ENCODE assay signal across 13 cellular contexts in the genomic region with DNA sequence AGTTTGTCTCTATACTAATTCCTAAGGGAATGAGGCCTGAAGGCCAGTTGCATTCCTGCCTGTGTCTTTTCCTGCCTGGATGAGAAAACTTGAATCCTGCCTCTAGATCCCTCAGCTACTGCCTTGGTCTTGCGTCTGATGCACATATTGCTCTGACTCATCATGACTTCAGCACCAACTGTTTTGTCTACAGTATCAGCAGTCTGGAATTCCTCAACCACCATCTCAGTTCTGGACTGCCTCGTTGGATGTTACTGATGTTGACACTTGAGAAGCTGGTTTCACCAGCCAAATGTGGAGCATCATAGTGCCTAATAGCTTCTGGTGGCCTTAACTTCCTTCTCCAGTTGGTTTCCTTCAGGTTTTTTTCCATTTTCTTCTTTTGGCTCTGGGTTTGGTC.
DNase-seq lines count a peak whose midpoint lies in the region; ATAC-seq and TF ChIP-seq lines count a peak whose summit lies in the region.
"Had no signal": no experiment of that assay in that cellular context is flagged by ENCODE, and none has a peak within 500 bp of the region (broad histone marks: within the 10 kb centered on the region; RNA-seq: fewer than 3 reads in every experiment).

No MANE protein-coding gene starts in this region.

- H3K4me1 ChIP-seq in SK-N-SH (ENCODE audit: control insufficient read depth in 1 of 2, insufficient read depth in 2 of 2, low read depth in 1 of 2, low read length in 1 of 2): no peaks in the 10 kb centered on the region
- H3K4me1 ChIP-seq in CD8-positive, alpha-beta memory T cell (ENCODE audit: insufficient read depth, low read length): no peaks in the 10 kb centered on the region
- H3K4me1 ChIP-seq: heart left ventricle had no signal

- no peaks in the 10 kb centered on the region for H3K27me3 Mint-ChIP-seq in CD8-positive, alpha-beta memory T cell
- H3K27me3 Mint-ChIP-seq: activated naive CD8-positive, alpha-beta T cell treated with anti-CD3 and anti-CD28 coated beads, Interleukin-2, amount 10 ng/mL, durations not matched to agents 7 days and 5 days had no signal

- WGBS in SK-N-SH (ENCODE audit: low lambda C conversion rate): 6% methylated on average over 2 of the region's 2 CpGs

- CTCF ChIA-PET in SK-N-SH (lab: Yijun Ruan, JAX): interaction anchor here (1.4 kb wide), 1 partner anchor 13 kb away, joined by 4 read pairs; no protein-coding TSS in a partner anchor
- CTCF ChIA-PET in CD8-positive, alpha-beta memory T cell (lab: Charles Lee): no interaction called here

- TF ChIP-seq RAD21 in SK-N-SH (IDR thresholded peaks at IDR 0.05; ENCODE audit: low read length): no peak

- no peak overlapping the region for H3K4me3 Mint-ChIP-seq in CD8-positive, alpha-beta memory T cell
- H3K4me3 Mint-ChIP-seq: activated naive CD8-positive, alpha-beta T cell treated with anti-CD3 and anti-CD28 coated beads, Interleukin-2, amount 10 ng/mL, durations not matched to agents 7 days and 5 days had no signal

- no peak for TF ChIP-seq CTCF in SK-N-SH (IDR thresholded peaks at IDR 0.05)
- TF ChIP-seq CTCF in fibroblast of the aortic adventitia (IDR thresholded peaks at IDR 0.05; ENCODE audit: insufficient read depth, low read length): no peak

- H2AFZ ChIP-seq in SK-N-SH (ENCODE audit: low read depth): 0 out of 2 replicates have a peak overlapping the region, but pooled peaks have one; percentile 42

- peak in 1 of 2 experiments; percentile 29; a peak in 1 of 4 replicates for TF ChIP-seq EP300 in SK-N-SH (IDR thresholded peaks at IDR 0.05; ENCODE audit: borderline replicate concordance in 1 of 2, low read depth in 1 of 2, low read length in 1 of 2)

- no peak overlapping the region for H3K4me2 ChIP-seq in SK-N-SH

- H3K9ac ChIP-seq in SK-N-SH: no peak overlapping the region

- H3K36me3 ChIP-seq in SK-N-SH (replicated peaks in 1 of 2; ENCODE audit: control insufficient read depth in 1 of 2, insufficient read depth in 2 of 2, low read length in 1 of 2): no peaks in the 10 kb centered on the region
- H3K36me3 ChIP-seq in CD8-positive, alpha-beta memory T cell (ENCODE audit: insufficient read depth, low read length): no peaks in the 10 kb centered on the region
- H3K36me3 ChIP-seq: heart left ventricle had no signal

- peak; percentile 62 for DNase-seq in GM04504 (ENCODE audit: low read depth)
- no peak for DNase-seq in SK-N-SH
- DNase-seq in fibroblast of the aortic adventitia (ENCODE audit: low read depth): peak; percentile 71
- DNase-seq in smooth muscle cell of the brain vasculature (ENCODE audit: low read depth, low spot score): peak; percentile 17
- no peak for DNase-seq in CD8-positive, alpha-beta memory T cell
- DNase-seq in stimulated activated CD4-positive, alpha-beta T cell treated with anti-CD3 and anti-CD28 coated beads, Interleukin-15, amount 100 ng/mL, for 24 hours: no peak
- DNase-seq: activated naive CD8-positive, alpha-beta T cell treated with anti-CD3 and anti-CD28 coated beads, Interleukin-2, amount 10 ng/mL, durations not matched to agents 7 days and 5 days; effector CD4-positive, alpha-beta T cell; heart left ventricle; NCI-H2171 treated with DMSO at 0.1 percent for 48 hours; posterior cingulate gyrus had no signal

- ATAC-seq in HG03342 (IDR thresholded peaks at IDR 0.05; ENCODE audit: unreplicated experiment): no peak

- H3K27ac ChIP-seq in SK-N-SH (ENCODE audit: low read depth in 2 of 2, low read length in 1 of 2): peak overlapping the region in 1 of 2 experiments; percentile 74; a peak in 2 of 4 replicates
- no peak overlapping the region for H3K27ac ChIP-seq in CD8-positive, alpha-beta memory T cell (ENCODE audit: low read depth, low read length)
- H3K27ac ChIP-seq: heart left ventricle had no signal

- peaks cover 0 to 19% (median 6%) of the 10 kb centered on the region in 5 donors for H3K9me3 Mint-ChIP-seq in CD8-positive, alpha-beta memory T cell

- H3K27me3 ChIP-seq in SK-N-SH (ENCODE audit: insufficient read depth): no peaks in the 10 kb centered on the region
- no peaks in the 10 kb centered on the region for H3K27me3 ChIP-seq in CD8-positive, alpha-beta memory T cell (ENCODE audit: insufficient read depth, low read length, poor library complexity, severe bottlenecking)
- H3K27me3 ChIP-seq: heart left ventricle had no signal

- H3K9me3 ChIP-seq in SK-N-SH: no peaks in the 10 kb centered on the region
- H3K9me3 ChIP-seq in CD8-positive, alpha-beta memory T cell (ENCODE audit: low read length): peaks cover 6% of the 10 kb centered on the region

- H4K20me1 ChIP-seq in SK-N-SH (ENCODE audit: insufficient read depth): no peaks in the 10 kb centered on the region

- no peaks in the 10 kb centered on the region for H3K9me2 ChIP-seq in SK-N-SH

- no peak overlapping the region for H3K4me3 ChIP-seq in SK-N-SH (ENCODE audit: low read depth in 2 of 2, low read length in 1 of 2)
- no peak overlapping the region for H3K4me3 ChIP-seq in fibroblast of the aortic adventitia (ENCODE audit: low read depth, low read length)
- no peak overlapping the region for H3K4me3 ChIP-seq in CD8-positive, alpha-beta memory T cell (ENCODE audit: low read length)
- H3K4me3 ChIP-seq: heart left ventricle, lung had no signal

- H3K4me1 Mint-ChIP-seq in CD8-positive, alpha-beta memory T cell: no peaks in the 10 kb centered on the region
- H3K4me1 Mint-ChIP-seq: activated naive CD8-positive, alpha-beta T cell treated with anti-CD3 and anti-CD28 coated beads, Interleukin-2, amount 10 ng/mL, durations not matched to agents 7 days and 5 days had no signal

- no peak overlapping the region for H3K27ac Mint-ChIP-seq in CD8-positive, alpha-beta memory T cell
- H3K27ac Mint-ChIP-seq: activated naive CD8-positive, alpha-beta T cell treated with anti-CD3 and anti-CD28 coated beads, Interleukin-2, amount 10 ng/mL, durations not matched to agents 7 days and 5 days had no signal

- H3F3A ChIP-seq in SK-N-SH (replicated peaks; ENCODE audit: insufficient read depth): peaks cover 8% of the 10 kb centered on the region

- H3K79me2 ChIP-seq in SK-N-SH (ENCODE audit: insufficient read depth): no peaks in the 10 kb centered on the region

- H3K36me3 Mint-ChIP-seq in CD8-positive, alpha-beta memory T cell: no peaks in the 10 kb centered on the region
- H3K36me3 Mint-ChIP-seq: activated naive CD8-positive, alpha-beta T cell treated with anti-CD3 and anti-CD28 coated beads, Interleukin-2, amount 10 ng/mL, durations not matched to agents 7 days and 5 days had no signal

- POLR2A ChIA-PET in SK-N-SH (lab: Yijun Ruan, JAX): no interaction called here
- POLR2A ChIA-PET in CD8-positive, alpha-beta memory T cell (lab: Charles Lee): no interaction called here

TF ChIP-seq in SK-N-SH, 30 proteins besides CTCF, POLR2A, EP300 and RAD21 (continues in another document):
- no peak for TF ChIP-seq YY1 (IDR thresholded peaks at IDR 0.05; ENCODE audit: low read depth)
- TF ChIP-seq, protein P1, sequence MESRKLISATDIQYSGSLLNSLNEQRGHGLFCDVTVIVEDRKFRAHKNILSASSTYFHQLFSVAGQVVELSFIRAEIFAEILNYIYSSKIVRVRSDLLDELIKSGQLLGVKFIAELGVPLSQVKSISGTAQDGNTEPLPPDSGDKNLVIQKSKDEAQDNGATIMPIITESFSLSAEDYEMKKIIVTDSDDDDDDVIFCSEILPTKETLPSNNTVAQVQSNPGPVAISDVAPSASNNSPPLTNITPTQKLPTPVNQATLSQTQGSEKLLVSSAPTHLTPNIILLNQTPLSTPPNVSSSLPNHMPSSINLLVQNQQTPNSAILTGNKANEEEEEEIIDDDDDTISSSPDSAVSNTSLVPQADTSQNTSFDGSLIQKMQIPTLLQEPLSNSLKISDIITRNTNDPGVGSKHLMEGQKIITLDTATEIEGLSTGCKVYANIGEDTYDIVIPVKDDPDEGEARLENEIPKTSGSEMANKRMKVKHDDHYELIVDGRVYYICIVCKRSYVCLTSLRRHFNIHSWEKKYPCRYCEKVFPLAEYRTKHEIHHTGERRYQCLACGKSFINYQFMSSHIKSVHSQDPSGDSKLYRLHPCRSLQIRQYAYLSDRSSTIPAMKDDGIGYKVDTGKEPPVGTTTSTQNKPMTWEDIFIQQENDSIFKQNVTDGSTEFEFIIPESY (IDR thresholded peaks at IDR 0.05; ENCODE audit: borderline replicate concordance, low read depth): no peak
- no peak for TF ChIP-seq USF1 (IDR thresholded peaks at IDR 0.05; ENCODE audit: borderline replicate concordance, low read depth)
- TF ChIP-seq SIN3A (IDR thresholded peaks at IDR 0.05; ENCODE audit: borderline replicate concordance, low read depth, low read length): no peak
- no peak for TF ChIP-seq NRF1 (IDR thresholded peaks at IDR 0.05; ENCODE audit: low read depth, low read length)
- no peak for TF ChIP-seq RFX5 (IDR thresholded peaks at IDR 0.05; ENCODE audit: low read length)
- TF ChIP-seq FOXJ3 (CRISPR knock-in tag; IDR thresholded peaks at IDR 0.05): no peak
- TF ChIP-seq POLR2AphosphoS5 (IDR thresholded peaks at IDR 0.05; ENCODE audit: low read depth, low read length): no peak

Comparison
In these comparisons a context has a peak if more than half of its experiments do, and no peak if none do; other contexts are left out.
1. DNase-seq: peak in GM04504 (single experiment), fibroblast of the aortic adventitia (single experiment) and smooth muscle cell of the brain vasculature (single experiment); none in SK-N-SH (single experiment), CD8-positive, alpha-beta memory T cell (0 of 5) and stimulated activated CD4-positive, alpha-beta T cell treated with anti-CD3 and anti-CD28 coated beads, Interleukin-15, amount 100 ng/mL, for 24 hours (single experiment).